ENCODE assay signal across 21 cellular contexts in genomic region chr10:8594176-8594575, GRCh38.
DNase-seq lines count a peak whose midpoint lies in the region; ATAC-seq, FAIRE-seq and TF ChIP-seq lines count a peak whose summit lies in the region.
"Had no signal": no experiment of that assay in that cellular context is flagged by ENCODE, and none has a peak within 500 bp of the region (broad histone marks: within the 10 kb centered on the region; RNA-seq: fewer than 3 reads in every experiment).

No MANE protein-coding gene starts in this region.

- H3K4me1 ChIP-seq in esophagus squamous epithelium, result peaks cover 0 to 14% (median 0%) of the 10 kb centered on the region in 3 donors

- intact Hi-C loops in esophagus squamous epithelium (cut with DNase I), result no loop called here

- peak overlapping the region; percentile 37 for H3K27ac Mint-ChIP-seq in mesothelial cell of epicardium
- H3K27ac Mint-ChIP-seq: CD4-positive, CD25-positive, alpha-beta regulatory T cell; IgD-negative memory B cell had no signal

- H3K27ac ChIP-seq in esophagus squamous epithelium, result no peak overlapping the region

- H3K9me3 Mint-ChIP-seq in mesothelial cell of epicardium, result no peaks in the 10 kb centered on the region
- H3K9me3 Mint-ChIP-seq: CD4-positive, CD25-positive, alpha-beta regulatory T cell had no signal

- no peaks in the 10 kb centered on the region for H3K9me3 ChIP-seq in esophagus squamous epithelium
- H3K9me3 ChIP-seq: BE2C had no signal

- H3K36me3 ChIP-seq in esophagus squamous epithelium, result no peaks in the 10 kb centered on the region
- H3K36me3 ChIP-seq: BE2C had no signal

- no peak for ATAC-seq in HG03196 (IDR thresholded peaks at IDR 0.05; ENCODE audit: unreplicated experiment)

- TF ChIP-seq CTCF in epithelial cell of esophagus (IDR thresholded peaks at IDR 0.05; ENCODE audit: insufficient read depth, low read depth, low read length, missing control alignments), result no peak
- TF ChIP-seq CTCF in mesothelial cell of epicardium (IDR thresholded peaks at IDR 0.05; ENCODE audit: unreplicated experiment), result no peak
- no peak for TF ChIP-seq CTCF in esophagus squamous epithelium (IDR thresholded peaks at IDR 0.05)

- FAIRE-seq in GM12891 (lab: Jason Lieb, UNC), result no peak
- FAIRE-seq: RCC 7860 had no signal

- H3K27me3 Mint-ChIP-seq in mesothelial cell of epicardium (ENCODE audit: low read depth), result no peaks in the 10 kb centered on the region
- H3K27me3 Mint-ChIP-seq: IgD-negative memory B cell had no signal

- no peak overlapping the region for H3K4me3 Mint-ChIP-seq in mesothelial cell of epicardium
- H3K4me3 Mint-ChIP-seq: CD4-positive, CD25-positive, alpha-beta regulatory T cell; IgD-negative memory B cell had no signal

- peak; percentile 1 for DNase-seq in NCI-H526 treated with DMSO at 0.1 percent for 48 hours (lab: John Stamatoyannopoulos, UW)
- peak; percentile 99 for DNase-seq in epithelial cell of esophagus (ENCODE audit: low read depth)
- DNase-seq in mesothelial cell of epicardium (ENCODE audit: low spot score in 2 of 2, unreplicated experiment in 2 of 2), result no peak
- DNase-seq in ureter (ENCODE audit: low spot score), result peak; percentile 62
- no peak for DNase-seq in esophagus squamous epithelium (lab: John Stamatoyannopoulos, UW)
- no peak for DNase-seq in GM12891 (ENCODE audit: insufficient read length, low spot score)
- DNase-seq: BE2C; CD4-positive, CD25-positive, alpha-beta regulatory T cell; DMS 273 treated with DMSO at 0.1 percent for 48 hours; DMS79 treated with DMSO at 0.1 percent for 48 hours; GOT3; NCI-H1694; NCI-H2081; NCI-H2171; NCI-H524 treated with DMSO at 0.1 percent for 48 hours; OCI-M1; SHP77; SW 1271 had no signal

- H3K4me3 ChIP-seq in epithelial cell of esophagus (ENCODE audit: low read length) (no peak overlapping the region), esophagus squamous epithelium (no peak overlapping the region)

- 56 to 63% methylated on average over 8 of the region's 8 CpGs for WGBS in esophagus squamous epithelium, 2 donors

- peaks cover 0 to 15% (median 0%) of the 10 kb centered on the region in 4 donors for H3K27me3 ChIP-seq in esophagus squamous epithelium
- H3K27me3 ChIP-seq: BE2C had no signal

- no peak for TF ChIP-seq POLR2A in esophagus squamous epithelium (IDR thresholded peaks at IDR 0.05)
- no peak for TF ChIP-seq POLR2A in GM12891 (IDR thresholded peaks at IDR 0.05; ENCODE audit: low read depth, low read length)

- no peaks in the 10 kb centered on the region for H3K36me3 Mint-ChIP-seq in mesothelial cell of epicardium
- H3K36me3 Mint-ChIP-seq: CD4-positive, CD25-positive, alpha-beta regulatory T cell; IgD-negative memory B cell had no signal

- H3K4me1 Mint-ChIP-seq in mesothelial cell of epicardium, result peaks cover 59% of the 10 kb centered on the region
- H3K4me1 Mint-ChIP-seq: CD4-positive, CD25-positive, alpha-beta regulatory T cell had no signal

TF ChIP-seq in GM12891, 5 proteins besides CTCF, POLR2A, EP300 and RAD21:
- TF ChIP-seq POLR2AphosphoS5 (IDR thresholded peaks at IDR 0.05; ENCODE audit: low read depth, low read length) (no peak), TAF1 (IDR thresholded peaks at IDR 0.05; ENCODE audit: low read depth, low read length) (no peak), POU2F2 (IDR thresholded peaks at IDR 0.05; ENCODE audit: low read depth, low read length) (no peak), SPI1 (IDR thresholded peaks at IDR 0.05; ENCODE audit: low read depth, low read length) (no peak), PAX5 (IDR thresholded peaks at IDR 0.05; ENCODE audit: insufficient read depth, low read length, severe bottlenecking) (no peak)

Comparison
In these comparisons a context has a peak if more than half of its experiments do, and no peak if none do; other contexts are left out.
1. DNase-seq: peak in NCI-H526 treated with DMSO at 0.1 percent for 48 hours (single experiment), epithelial cell of esophagus (single experiment) and ureter (single experiment); none in mesothelial cell of epicardium (0 of 2), esophagus squamous epithelium (single experiment) and GM12891 (single experiment).